Comparison of ENCODE assay signal across 16 cellular contexts in genomic region chr18:26422472-26423162, GRCh38.
DNase-seq lines count a peak whose midpoint lies in the region; ATAC-seq and TF ChIP-seq lines count a peak whose summit lies in the region.
"Had no signal": no experiment of that assay in that cellular context is flagged by ENCODE, and none has a peak within 500 bp of the region (broad histone marks: within the 10 kb centered on the region; RNA-seq: fewer than 3 reads in every experiment).

No MANE protein-coding gene starts in this region.

- no peak for TF ChIP-seq EP300 in transverse colon (IDR thresholded peaks at IDR 0.05; ENCODE audit: low read depth)

- H3K4me1 ChIP-seq in transverse colon, result no peaks in the 10 kb centered on the region
- H3K4me1 ChIP-seq in uterus, result no peaks in the 10 kb centered on the region
- H3K4me1 ChIP-seq: HAP-1 had no signal

- H3K27me3 ChIP-seq in transverse colon (no peaks in the 10 kb centered on the region), uterus (no peaks in the 10 kb centered on the region)

- WGBS in transverse colon (ENCODE audit: low coverage in 1 of 2), 2 donors, result 80 to 89% methylated on average over 4 to 6 of the region's 6 CpGs

- H3K9me3 Mint-ChIP-seq in osteocyte (ENCODE audit: unreplicated experiment), result no peaks in the 10 kb centered on the region
- H3K9me3 Mint-ChIP-seq in activated CD4-positive, alpha-beta memory T cell treated with anti-CD3 and anti-CD28 coated beads, Interleukin-2, amount 10 ng/mL, durations not matched to agents 7 days and 5 days, result no peaks in the 10 kb centered on the region
- H3K9me3 Mint-ChIP-seq: IgD-negative memory B cell had no signal

- H3K36me3 ChIP-seq in transverse colon (no peaks in the 10 kb centered on the region), uterus (no peaks in the 10 kb centered on the region)
- H3K36me3 ChIP-seq: HAP-1 had no signal

- no peaks in the 10 kb centered on the region for H3K27me3 Mint-ChIP-seq in osteocyte (ENCODE audit: unreplicated experiment)
- H3K27me3 Mint-ChIP-seq in activated CD4-positive, alpha-beta memory T cell treated with anti-CD3 and anti-CD28 coated beads, Interleukin-2, amount 10 ng/mL, durations not matched to agents 7 days and 5 days, result no peaks in the 10 kb centered on the region
- H3K27me3 Mint-ChIP-seq: IgD-negative memory B cell had no signal

- intact Hi-C loops in transverse colon (cut with DNase I; ENCODE audit: low total_unique reads) (no loop called here), uterus (cut with DNase I; ENCODE audit: low total_unique reads) (no loop called here)

- H3K27ac ChIP-seq in transverse colon (no peak overlapping the region), uterus (no peak overlapping the region)

- DNase-seq in osteocyte (ENCODE audit: extremely low spot score, unreplicated experiment) (peak; percentile 68), GM19240 (ENCODE audit: insufficient read length, low spot score) (no peak), transverse colon (no peak), uterus (no peak)
- DNase-seq in activated CD4-positive, alpha-beta memory T cell treated with anti-CD3 and anti-CD28 coated beads, Interleukin-2, amount 10 ng/mL, durations not matched to agents 7 days and 5 days, result no peak
- DNase-seq: C1 segment of cervical spinal cord, dermis blood vessel endothelial cell, foreskin fibroblast, islet precursor cell, NCI-H2107, retina had no signal

- no peak overlapping the region for H3K27ac Mint-ChIP-seq in osteocyte (ENCODE audit: unreplicated experiment)
- H3K27ac Mint-ChIP-seq in activated CD4-positive, alpha-beta memory T cell treated with anti-CD3 and anti-CD28 coated beads, Interleukin-2, amount 10 ng/mL, durations not matched to agents 7 days and 5 days, result no peak overlapping the region

- POLR2A ChIA-PET in activated CD4-positive, alpha-beta memory T cell treated with anti-CD3 and anti-CD28 coated beads, Interleukin-2, amount 10 ng/mL, durations not matched to agents 7 days and 5 days (lab: Charles Lee), result no interaction called here

- in situ Hi-C loops in transverse colon (cut with MboI; ENCODE audit: low pct_ligation_motif_present in 1 of 4, low pct_unique_long_range_greater_than_20kb in 1 of 4, low sequenced_read_pairs in 3 of 4), result no loop called here

- no peaks in the 10 kb centered on the region for H3K36me3 Mint-ChIP-seq in osteocyte (ENCODE audit: unreplicated experiment)
- no peaks in the 10 kb centered on the region for H3K36me3 Mint-ChIP-seq in activated CD4-positive, alpha-beta memory T cell treated with anti-CD3 and anti-CD28 coated beads, Interleukin-2, amount 10 ng/mL, durations not matched to agents 7 days and 5 days (ENCODE audit: low read depth)

- H3K4me3 ChIP-seq in transverse colon (no peak overlapping the region), uterus (no peak overlapping the region)
- H3K4me3 ChIP-seq: HAP-1 had no signal

- TF ChIP-seq POLR2A in transverse colon (IDR thresholded peaks at IDR 0.05), result no peak
- no peak for TF ChIP-seq POLR2A in uterus (IDR thresholded peaks at IDR 0.05)

- no peaks in the 10 kb centered on the region for H3K9me3 ChIP-seq in transverse colon
- H3K9me3 ChIP-seq in uterus, result no peaks in the 10 kb centered on the region
- H3K9me3 ChIP-seq: HAP-1 had no signal

- H3K4me3 Mint-ChIP-seq in osteocyte (ENCODE audit: unreplicated experiment), result no peak overlapping the region
- no peak overlapping the region for H3K4me3 Mint-ChIP-seq in activated CD4-positive, alpha-beta memory T cell treated with anti-CD3 and anti-CD28 coated beads, Interleukin-2, amount 10 ng/mL, durations not matched to agents 7 days and 5 days

- CTCF ChIA-PET in activated CD4-positive, alpha-beta memory T cell treated with anti-CD3 and anti-CD28 coated beads, Interleukin-2, amount 10 ng/mL, durations not matched to agents 7 days and 5 days (lab: Charles Lee), result no interaction called here

- peaks cover 3% of the 10 kb centered on the region for H3K4me1 Mint-ChIP-seq in osteocyte (ENCODE audit: unreplicated experiment)
- H3K4me1 Mint-ChIP-seq in activated CD4-positive, alpha-beta memory T cell treated with anti-CD3 and anti-CD28 coated beads, Interleukin-2, amount 10 ng/mL, durations not matched to agents 7 days and 5 days, result no peaks in the 10 kb centered on the region

- no peak for TF ChIP-seq CTCF in osteocyte (IDR thresholded peaks at IDR 0.05)
- no peak for TF ChIP-seq CTCF in transverse colon (IDR thresholded peaks at IDR 0.05)
- no peak for TF ChIP-seq CTCF in uterus (IDR thresholded peaks at IDR 0.05)

- ATAC-seq in GM19025 (IDR thresholded peaks at IDR 0.05; ENCODE audit: low read depth, unreplicated experiment) (peak; percentile 78), GM21723 (IDR thresholded peaks at IDR 0.05; ENCODE audit: unreplicated experiment) (peak; percentile 87), HG03135 (IDR thresholded peaks at IDR 0.05; ENCODE audit: unreplicated experiment) (peak; percentile 62)
